12 cellular contexts compared by ENCODE assay signal in the genomic region with DNA sequence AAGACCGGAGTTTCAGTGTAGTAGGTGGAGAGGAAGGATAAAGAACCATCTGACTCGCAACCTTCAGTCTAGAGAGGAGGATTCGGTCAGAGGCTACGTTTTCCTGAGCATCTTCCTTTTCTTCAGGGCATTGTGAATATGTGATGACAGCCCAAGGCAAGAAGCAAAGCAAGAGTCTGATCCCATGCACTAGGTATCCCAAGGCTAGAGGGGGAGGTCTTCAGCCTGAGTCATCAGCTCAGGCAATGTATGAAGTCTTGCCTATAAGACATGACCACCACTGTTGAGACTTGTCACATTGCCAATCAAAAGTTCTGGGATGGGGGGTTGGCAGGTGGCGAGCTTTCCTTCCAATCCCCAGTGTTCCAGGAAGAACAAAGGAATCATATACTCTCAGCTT.
DNase-seq lines count a peak whose midpoint lies in the region; ATAC-seq, FAIRE-seq and TF ChIP-seq lines count a peak whose summit lies in the region.
"Had no signal": no experiment of that assay in that cellular context is flagged by ENCODE, and none has a peak within 500 bp of the region (broad histone marks: within the 10 kb centered on the region; RNA-seq: fewer than 3 reads in every experiment).

No MANE protein-coding gene starts in this region.

- H3K9me3 ChIP-seq in small intestine (ENCODE audit: control insufficient read depth, low read depth), result no peaks in the 10 kb centered on the region
- H3K9me3 ChIP-seq in CD8-positive, alpha-beta T cell (ENCODE audit: low read length), result no peaks in the 10 kb centered on the region
- H3K9me3 ChIP-seq: gastroesophageal sphincter had no signal

- H3K4me3 ChIP-seq in small intestine (ENCODE audit: low read depth in 1 of 2, low read length in 2 of 2) (no peak overlapping the region), coronary artery (no peak overlapping the region)
- H3K4me3 ChIP-seq in CD8-positive, alpha-beta T cell (ENCODE audit: low read depth, low read length), result no peak overlapping the region
- H3K4me3 ChIP-seq: gastroesophageal sphincter had no signal

- no peaks in the 10 kb centered on the region for H3K9me3 Mint-ChIP-seq in activated CD4-positive, alpha-beta T cell treated with anti-CD3 and anti-CD28 coated beads, Interleukin-2, amount 10 ng/mL, durations not matched to agents 7 days and 5 days
- H3K9me3 Mint-ChIP-seq in CD8-positive, alpha-beta T cell, result no peaks in the 10 kb centered on the region

- TF ChIP-seq CTCF in foreskin keratinocyte (conservative IDR thresholded peaks at IDR 0.05) (no peak), coronary artery (IDR thresholded peaks at IDR 0.05) (no peak)
- no peak for TF ChIP-seq CTCF in CD8-positive, alpha-beta T cell (IDR thresholded peaks at IDR 0.05)

- peak; percentile 73 for DNase-seq in HK-2 (ENCODE audit: unreplicated experiment)
- DNase-seq in amniotic epithelial cell (ENCODE audit: low read depth), result peak; percentile 56
- DNase-seq in foreskin keratinocyte, result peak; percentile 98 to 99
- DNase-seq in small intestine, result no peak
- no peak for DNase-seq in activated CD4-positive, alpha-beta T cell treated with anti-CD3 and anti-CD28 coated beads, Interleukin-2, amount 10 ng/mL, durations not matched to agents 7 days and 5 days
- DNase-seq in CD8-positive, alpha-beta T cell, result no peak
- DNase-seq in coronary artery (ENCODE audit: low spot score), result no peak
- DNase-seq: naive B cell, SIG-M5 had no signal

- H3K27me3 ChIP-seq in foreskin keratinocyte, result no peaks in the 10 kb centered on the region
- H3K27me3 ChIP-seq in small intestine (ENCODE audit: control insufficient read depth in 2 of 2, insufficient read depth in 2 of 2, low read length in 2 of 2), result no peaks in the 10 kb centered on the region
- no peaks in the 10 kb centered on the region for H3K27me3 ChIP-seq in CD8-positive, alpha-beta T cell (ENCODE audit: insufficient read depth, low read length)
- H3K27me3 ChIP-seq: gastroesophageal sphincter had no signal

- H3K27me3 Mint-ChIP-seq in activated CD4-positive, alpha-beta T cell treated with anti-CD3 and anti-CD28 coated beads, Interleukin-2, amount 10 ng/mL, durations not matched to agents 7 days and 5 days, result peaks cover 9% of the 10 kb centered on the region
- H3K27me3 Mint-ChIP-seq in CD8-positive, alpha-beta T cell (ENCODE audit: low read depth), result no peaks in the 10 kb centered on the region
- H3K27me3 Mint-ChIP-seq: activated naive CD8-positive, alpha-beta T cell; naive B cell had no signal

- POLR2A ChIA-PET in activated CD4-positive, alpha-beta T cell treated with anti-CD3 and anti-CD28 coated beads, Interleukin-2, amount 10 ng/mL, durations not matched to agents 7 days and 5 days (lab: Charles Lee), result no interaction called here
- POLR2A ChIA-PET in CD8-positive, alpha-beta T cell (lab: Charles Lee), result interaction anchor here (0.6 kb wide), 1 partner anchor 18 kb away, joined by 4 read pairs; no protein-coding TSS in a partner anchor

- CTCF ChIA-PET in activated CD4-positive, alpha-beta T cell treated with anti-CD3 and anti-CD28 coated beads, Interleukin-2, amount 10 ng/mL, durations not matched to agents 7 days and 5 days (lab: Charles Lee), result interaction anchor here (0.6 to 1.6 kb wide), 3 partner anchors 9 to 13 kb away, joined by 3 to 4 read pairs (median 4); no protein-coding TSS in a partner anchor
- CTCF ChIA-PET in CD8-positive, alpha-beta T cell (lab: Charles Lee), result no interaction called here

- FAIRE-seq in small intestine (lab: Jason Lieb, UNC), result no peak
- FAIRE-seq: TTC549 had no signal

- H3K27ac ChIP-seq in foreskin keratinocyte, result peak overlapping the region; percentile 90
- peak overlapping the region; percentile 94 to 98 for H3K27ac ChIP-seq in small intestine (ENCODE audit: low read depth in 1 of 2, low read length in 1 of 2)
- no peak overlapping the region for H3K27ac ChIP-seq in CD8-positive, alpha-beta T cell (ENCODE audit: low read depth, low read length)
- no peak overlapping the region for H3K27ac ChIP-seq in coronary artery
- H3K27ac ChIP-seq: gastroesophageal sphincter had no signal

- no peaks in the 10 kb centered on the region for H3K36me3 Mint-ChIP-seq in activated CD4-positive, alpha-beta T cell treated with anti-CD3 and anti-CD28 coated beads, Interleukin-2, amount 10 ng/mL, durations not matched to agents 7 days and 5 days (ENCODE audit: low read depth)
- no peaks in the 10 kb centered on the region for H3K36me3 Mint-ChIP-seq in CD8-positive, alpha-beta T cell

- H3K4me1 Mint-ChIP-seq in activated CD4-positive, alpha-beta T cell treated with anti-CD3 and anti-CD28 coated beads, Interleukin-2, amount 10 ng/mL, durations not matched to agents 7 days and 5 days, result peaks cover 13% of the 10 kb centered on the region
- H3K4me1 Mint-ChIP-seq in CD8-positive, alpha-beta T cell (ENCODE audit: low read depth), result peaks cover 17% of the 10 kb centered on the region

- peak; percentile 75 for ATAC-seq in foreskin keratinocyte
- no peak for ATAC-seq in CD8-positive, alpha-beta T cell

- 15 to 62% (median 56%) methylated on average over 5 of the region's 5 CpGs for whole genome bisulfite sequencing in small intestine, 3 donors

- intact Hi-C loops in CD8-positive, alpha-beta T cell (cut with DNase I, micrococcal nuclease), result no loop called here

- H3K36me3 ChIP-seq in small intestine (ENCODE audit: control insufficient read depth in 2 of 2, insufficient read depth in 2 of 2, low read length in 2 of 2), result no peaks in the 10 kb centered on the region
- no peaks in the 10 kb centered on the region for H3K36me3 ChIP-seq in CD8-positive, alpha-beta T cell (ENCODE audit: insufficient read depth, low read length)
- H3K36me3 ChIP-seq: gastroesophageal sphincter had no signal

- H3K4me1 ChIP-seq in foreskin keratinocyte (peaks cover 40% of the 10 kb centered on the region), small intestine (ENCODE audit: control insufficient read depth in 2 of 2, insufficient read depth in 1 of 2, low read depth in 1 of 2, low read length in 1 of 2) (peaks cover 2 to 8% of the 10 kb centered on the region in 2 donors)
- no peaks in the 10 kb centered on the region for H3K4me1 ChIP-seq in CD8-positive, alpha-beta T cell (ENCODE audit: insufficient read depth, low read length)

- no peak overlapping the region for H3K4me3 Mint-ChIP-seq in activated CD4-positive, alpha-beta T cell treated with anti-CD3 and anti-CD28 coated beads, Interleukin-2, amount 10 ng/mL, durations not matched to agents 7 days and 5 days
- no peak overlapping the region for H3K4me3 Mint-ChIP-seq in CD8-positive, alpha-beta T cell
- H3K4me3 Mint-ChIP-seq: activated naive CD8-positive, alpha-beta T cell; naive B cell had no signal

- H3K27ac Mint-ChIP-seq in activated CD4-positive, alpha-beta T cell treated with anti-CD3 and anti-CD28 coated beads, Interleukin-2, amount 10 ng/mL, durations not matched to agents 7 days and 5 days, result no peak overlapping the region
- no peak overlapping the region for H3K27ac Mint-ChIP-seq in CD8-positive, alpha-beta T cell
- H3K27ac Mint-ChIP-seq: activated naive CD8-positive, alpha-beta T cell; naive B cell had no signal

Comparison
In these comparisons a context has a peak if more than half of its experiments do, and no peak if none do; other contexts are left out.
1. DNase-seq: peak in HK-2 (single experiment), amniotic epithelial cell (single experiment) and foreskin keratinocyte (2 of 2); none in small intestine (single experiment), activated CD4-positive, alpha-beta T cell treated with anti-CD3 and anti-CD28 coated beads, Interleukin-2, amount 10 ng/mL, durations not matched to agents 7 days and 5 days (single experiment), CD8-positive, alpha-beta T cell (0 of 7) and coronary artery (single experiment).
2. H3K27ac ChIP-seq: peak in foreskin keratinocyte (single experiment) and small intestine (2 of 2); none in CD8-positive, alpha-beta T cell (single experiment) and coronary artery (0 of 2).